In genomic region chr4:152045781-152046571, GRCh38 we compare ENCODE assay signal across 8 cellular contexts.
DNase-seq lines count a peak whose midpoint lies in the region; ATAC-seq and TF ChIP-seq lines count a peak whose summit lies in the region.

No MANE protein-coding gene starts in this region.

- TF ChIP-seq CTCF in DND-41 (IDR thresholded peaks at IDR 0.05; ENCODE audit: borderline replicate concordance, extremely low read depth, low read length, poor library complexity, severe bottlenecking) (peak; percentile 35), foreskin fibroblast (IDR thresholded peaks at IDR 0.05; ENCODE audit: low read depth, low read length) (peak; percentile 45), psoas muscle (IDR thresholded peaks at IDR 0.05) (peak; percentile 58), lower leg skin (IDR thresholded peaks at IDR 0.05) (no peak)

- no peak for TF ChIP-seq POLR2A in lower leg skin (IDR thresholded peaks at IDR 0.05)

- DNase-seq in DND-41 (no peak), NT2/D1 (ENCODE audit: low read depth, low spot score) (peak; percentile 68), foreskin fibroblast (peak in 1 of 2 donors; percentile 13), psoas muscle (peak; percentile 28 to 58), lower leg skin (ENCODE audit: low spot score in 2 of 2) (no peak)
- DNase-seq in central memory CD4-positive, alpha-beta T cell = no peak

- H3K27ac ChIP-seq in DND-41 (ENCODE audit: low read length) (no peak overlapping the region), psoas muscle (no peak overlapping the region)

- H3K4me1 ChIP-seq in DND-41 (ENCODE audit: insufficient read depth, low read length) (0 out of 2 replicates have a peak, but pooled peaks cover 4% of the 10 kb centered on the region), NT2/D1 (ENCODE audit: insufficient read depth, insufficient read length) (no peaks in the 10 kb centered on the region), psoas muscle (peaks cover 12% of the 10 kb centered on the region)

- H3K9me3 ChIP-seq in DND-41 (ENCODE audit: insufficient read depth, low read length, severe bottlenecking) (no peaks in the 10 kb centered on the region), NT2/D1 (ENCODE audit: insufficient read depth, low read length) (peaks cover 8% of the 10 kb centered on the region; the same call in 1 of the 2 replicates), psoas muscle (no peaks in the 10 kb centered on the region)

- 5 to 9% (median 7%) methylated on average over 32 to 37 of the region's 37 CpGs for WGBS in psoas muscle, 3 donors
- WGBS in lower leg skin, 2 donors = 14 to 36% methylated on average over 36 to 37 of the region's 37 CpGs

- H3K27me3 ChIP-seq in DND-41 (ENCODE audit: insufficient read depth, low read length, poor library complexity) = no peaks in the 10 kb centered on the region
- peaks cover 7% of the 10 kb centered on the region for H3K27me3 ChIP-seq in NT2/D1 (ENCODE audit: insufficient read depth, insufficient read length)
- no peaks in the 10 kb centered on the region for H3K27me3 ChIP-seq in psoas muscle (ENCODE audit: insufficient read depth in 3 of 3, low read length in 2 of 3)

- H3K9ac ChIP-seq in DND-41 (ENCODE audit: low read depth, low read length) = no peak overlapping the region
- H3K9ac ChIP-seq in NT2/D1 (ENCODE audit: insufficient read length, low read depth) = peak overlapping the region; percentile 32

- H3K79me2 ChIP-seq in DND-41 (ENCODE audit: insufficient read depth, low read length) = no peaks in the 10 kb centered on the region

- no peak overlapping the region for H2AFZ ChIP-seq in DND-41 (ENCODE audit: low read depth, low read length)

- H3K36me3 ChIP-seq in DND-41 (ENCODE audit: insufficient read depth, low read length) (no peaks in the 10 kb centered on the region), NT2/D1 (ENCODE audit: insufficient read depth, insufficient read length, low read length) (no peaks in the 10 kb centered on the region), psoas muscle (ENCODE audit: insufficient read depth in 1 of 2, low read depth in 1 of 2) (no peaks in the 10 kb centered on the region)

- H3K4me2 ChIP-seq in DND-41 (ENCODE audit: insufficient read depth, low read length) = no peak overlapping the region

- ATAC-seq in DND-41 (ENCODE audit: insufficient read depth, low read depth) (no peak), GM21717 (IDR thresholded peaks at IDR 0.05; ENCODE audit: unreplicated experiment) (peak; percentile 64), psoas muscle (peak; percentile 79 to 93 (median 86)), HG02588 (IDR thresholded peaks at IDR 0.05; ENCODE audit: unreplicated experiment) (no peak)

- H3K4me3 ChIP-seq in DND-41 (ENCODE audit: low read depth in 1 of 2, low read length in 2 of 2) (no peak overlapping the region), NT2/D1 (ENCODE audit: insufficient read length, low read depth) (peak overlapping the region; percentile 28), foreskin fibroblast (ENCODE audit: low read depth in 1 of 2, low read length in 2 of 2) (no peak overlapping the region), psoas muscle (peak overlapping the region; percentile 49), lower leg skin (ENCODE audit: low read depth, poor library complexity, severe bottlenecking) (no peak overlapping the region)

- H4K20me1 ChIP-seq in DND-41 (ENCODE audit: insufficient read depth, low read length) = no peaks in the 10 kb centered on the region

- intact Hi-C loops in psoas muscle (cut with DNase I) (no loop called here), lower leg skin (cut with DNase I; ENCODE audit: low total_unique reads) (no loop called here)

Comparison
In these comparisons a context has a peak if more than half of its experiments do, and no peak if none do; other contexts are left out.
1. ATAC-seq: peak in GM21717 (single experiment) and psoas muscle (4 of 4); none in DND-41 (single experiment) and HG02588 (single experiment).
2. DNase-seq: peak in NT2/D1 (single experiment) and psoas muscle (2 of 2); none in DND-41 (single experiment), lower leg skin (0 of 2) and central memory CD4-positive, alpha-beta T cell (single experiment).
3. H3K4me3 ChIP-seq: peak in NT2/D1 (single experiment) and psoas muscle (single experiment); none in DND-41 (0 of 2), foreskin fibroblast (0 of 2) and lower leg skin (single experiment).
4. CTCF ChIP-seq: peak in DND-41 (single experiment), foreskin fibroblast (single experiment) and psoas muscle (single experiment); none in lower leg skin (0 of 3).